20 cellular contexts compared by ENCODE assay signal in genomic region chr18:51522821-51523220, GRCh38.
DNase-seq lines count a peak whose midpoint lies in the region; ATAC-seq and TF ChIP-seq lines count a peak whose summit lies in the region.
"Had no signal": no experiment of that assay in that cellular context is flagged by ENCODE, and none has a peak within 500 bp of the region (broad histone marks: within the 10 kb centered on the region; RNA-seq: fewer than 3 reads in every experiment).

No MANE protein-coding gene starts in this region.

- H2BK120ac ChIP-seq in trophoblast cell (ENCODE audit: insufficient read depth, low read length, poor library complexity) = no peak overlapping the region

- dilution Hi-C loops in mammary epithelial cell (cut with HindIII; ENCODE audit: low sequenced_read_pairs) = no loop called here

- CTCF ChIA-PET in mammary epithelial cell (lab: Charles Lee; ENCODE audit: low non-redundant PET) (interaction anchor here (0.7 kb wide), 1 partner anchor 8 kb away, joined by 3 read pairs; no protein-coding TSS in a partner anchor), WTC11 (lab: Charles Lee) (no interaction called here)

- H3K27me3 ChIP-seq in mammary epithelial cell (ENCODE audit: insufficient read depth, low read length) = no peaks in the 10 kb centered on the region
- H3K27me3 ChIP-seq in breast epithelium = no peaks in the 10 kb centered on the region
- no peaks in the 10 kb centered on the region for H3K27me3 ChIP-seq in trophoblast cell (ENCODE audit: insufficient read depth, low read length)
- H3K27me3 ChIP-seq in lower lobe of right lung (ENCODE audit: low read depth) = no peaks in the 10 kb centered on the region
- H3K27me3 ChIP-seq in heart left ventricle = no peaks in the 10 kb centered on the region
- H3K27me3 ChIP-seq: BLaER1, Peyer's patch had no signal

- H4K8ac ChIP-seq in trophoblast cell (ENCODE audit: low read depth, low read length) = no peak overlapping the region

- no peaks in the 10 kb centered on the region for H3K79me2 ChIP-seq in mammary epithelial cell (ENCODE audit: insufficient read depth, low read length)
- no peaks in the 10 kb centered on the region for H3K79me2 ChIP-seq in trophoblast cell (ENCODE audit: control insufficient read depth, insufficient read depth, low read length, poor library complexity)

- H3K4me1 Mint-ChIP-seq in WTC11 = peaks cover 49% of the 10 kb centered on the region
- H3K4me1 Mint-ChIP-seq: CD4-positive, alpha-beta memory T cell had no signal

- no peak overlapping the region for H3K4me3 ChIP-seq in mammary epithelial cell (replicated peaks in 1 of 3; ENCODE audit: insufficient read depth in 1 of 3, low read depth in 2 of 3, low read length in 3 of 3)
- H3K4me3 ChIP-seq in breast epithelium = no peak overlapping the region
- no peak overlapping the region for H3K4me3 ChIP-seq in trophoblast cell (ENCODE audit: low read depth, low read length)
- no peak overlapping the region for H3K4me3 ChIP-seq in lower lobe of right lung
- no peak overlapping the region for H3K4me3 ChIP-seq in heart left ventricle
- H3K4me3 ChIP-seq: BLaER1, GM12878, Peyer's patch, SK-N-MC had no signal

- no peak overlapping the region for H4K12ac ChIP-seq in trophoblast cell (ENCODE audit: low read depth, low read length)

- no peak overlapping the region for H3K4ac ChIP-seq in trophoblast cell (ENCODE audit: low read depth, low read length)

- H2BK12ac ChIP-seq in trophoblast cell (ENCODE audit: low read length) = no peak overlapping the region

- TF ChIP-seq CTCF in mammary epithelial cell (conservative IDR thresholded peaks at IDR 0.05 in 1 of 2, IDR thresholded peaks at IDR 0.05 in 1 of 2; ENCODE audit: extremely low read depth in 1 of 2, insufficient read depth in 1 of 2, low read depth in 1 of 2, low read length in 2 of 2) (no peak), breast epithelium (IDR thresholded peaks at IDR 0.05) (no peak), WTC11 (IDR thresholded peaks at IDR 0.05) (no peak), lower lobe of right lung (IDR thresholded peaks at IDR 0.05) (no peak), heart left ventricle (IDR thresholded peaks at IDR 0.05) (no peak)

- intact Hi-C loops in mammary epithelial cell (cut with micrococcal nuclease) = loop anchor here (1.0 to 10.0 kb wide), 4 partner anchors 9 to 712 kb away; partner anchors contain the start of gene ELAC1
- intact Hi-C loops in breast epithelium (cut with DNase I; ENCODE audit: low total_unique reads) = no loop called here
- intact Hi-C loops in lower lobe of right lung (cut with DNase I) = no loop called here
- intact Hi-C loops in heart left ventricle (cut with DNase I) = no loop called here

- H3K9ac ChIP-seq in mammary epithelial cell (ENCODE audit: insufficient read depth, low read length) (no peak overlapping the region), trophoblast cell (ENCODE audit: low read length) (no peak overlapping the region)
- H3K9ac ChIP-seq: BLaER1 had no signal

- H2AK5ac ChIP-seq in trophoblast cell (ENCODE audit: low read length) = no peak overlapping the region

- ATAC-seq in WTC11 (no peak), lower lobe of right lung (no peak), heart left ventricle (no peak)
- ATAC-seq: GM12878 had no signal

- no peak overlapping the region for H3K14ac ChIP-seq in trophoblast cell (ENCODE audit: low read length)

- no TSS peak for BruUV-seq in mammary epithelial cell (replicated peaks; lab: Mats Ljungman, UMichigan)

- H3K79me1 ChIP-seq in trophoblast cell (ENCODE audit: low read length) = no peaks in the 10 kb centered on the region

- H3K36me3 Mint-ChIP-seq in WTC11 = no peaks in the 10 kb centered on the region
- H3K36me3 Mint-ChIP-seq: CD4-positive, alpha-beta memory T cell had no signal

- H3K27ac Mint-ChIP-seq in WTC11 = peak overlapping the region; percentile 22; the same call in 1 of the 2 replicates
- H3K27ac Mint-ChIP-seq: CD4-positive, alpha-beta memory T cell had no signal

- H4K91ac ChIP-seq in trophoblast cell (ENCODE audit: low read depth, low read length) = no peak overlapping the region

- H3K18ac ChIP-seq in trophoblast cell (ENCODE audit: low read length) = no peak overlapping the region

- no peak overlapping the region for H3K4me3 Mint-ChIP-seq in WTC11
- H3K4me3 Mint-ChIP-seq: CD4-positive, alpha-beta memory T cell had no signal

- WGBS in mammary epithelial cell (ENCODE audit: low coverage, missing lambda C conversion rate) = 67% methylated on average over 3 of the region's 3 CpGs
- no CpG with 5 or more reads among the region's 3 CpGs for WGBS in trophoblast cell (ENCODE audit: extremely low coverage, insufficient coverage, insufficient read length)
- WGBS in heart left ventricle, 4 donors = 82 to 86% (median 84%) methylated on average over 3 of the region's 3 CpGs

- no peak overlapping the region for H2BK5ac ChIP-seq in trophoblast cell (ENCODE audit: low read depth, low read length, poor library complexity)

- TF ChIP-seq POLR2A in breast epithelium (IDR thresholded peaks at IDR 0.05) (no peak), heart left ventricle (IDR thresholded peaks at IDR 0.05) (no peak)

- H3K36me3 ChIP-seq in mammary epithelial cell (ENCODE audit: insufficient read depth, low read length) (no peaks in the 10 kb centered on the region), breast epithelium (no peaks in the 10 kb centered on the region), trophoblast cell (ENCODE audit: control insufficient read depth in 1 of 2, insufficient read depth in 2 of 2, low read length in 2 of 2) (no peaks in the 10 kb centered on the region), lower lobe of right lung (no peaks in the 10 kb centered on the region), heart left ventricle (no peaks in the 10 kb centered on the region)
- H3K36me3 ChIP-seq: BLaER1, Peyer's patch had no signal

- H3K4me2 ChIP-seq in mammary epithelial cell (ENCODE audit: insufficient read depth, low read depth, low read length) = peak overlapping the region; percentile 48
- no peak overlapping the region for H3K4me2 ChIP-seq in trophoblast cell (ENCODE audit: low read length)
- H3K4me2 ChIP-seq: BLaER1 had no signal

- H3K27me3 Mint-ChIP-seq in WTC11 (ENCODE audit: low read depth) = no peaks in the 10 kb centered on the region
- H3K27me3 Mint-ChIP-seq: CD4-positive, alpha-beta memory T cell had no signal

- no peaks in the 10 kb centered on the region for H4K20me1 ChIP-seq in mammary epithelial cell (ENCODE audit: insufficient read depth, low read length)
- H4K20me1 ChIP-seq: BLaER1 had no signal

- POLR2A ChIA-PET in WTC11 (lab: Charles Lee) = no interaction called here

- peaks cover 8% of the 10 kb centered on the region for H3K9me3 Mint-ChIP-seq in WTC11
- H3K9me3 Mint-ChIP-seq: CD4-positive, alpha-beta memory T cell had no signal

- H2AFZ ChIP-seq in mammary epithelial cell (ENCODE audit: low read depth, low read length) = peak overlapping the region; percentile 53
- H2AFZ ChIP-seq in trophoblast cell (ENCODE audit: insufficient read depth, low read length, poor library complexity) = no peak overlapping the region

- peaks cover 80% of the 10 kb centered on the region for H3K4me1 ChIP-seq in mammary epithelial cell (ENCODE audit: insufficient read depth, low read length)
- H3K4me1 ChIP-seq in breast epithelium = no peaks in the 10 kb centered on the region
- H3K4me1 ChIP-seq in trophoblast cell (ENCODE audit: control insufficient read depth in 1 of 2, insufficient read depth in 2 of 2, low read length in 2 of 2) = no peaks in the 10 kb centered on the region
- no peaks in the 10 kb centered on the region for H3K4me1 ChIP-seq in lower lobe of right lung
- H3K4me1 ChIP-seq in heart left ventricle = no peaks in the 10 kb centered on the region
- H3K4me1 ChIP-seq: BLaER1, Peyer's patch had no signal

- H3K23ac ChIP-seq in trophoblast cell (ENCODE audit: low read length) = no peak overlapping the region

- in situ Hi-C loops in mammary epithelial cell (cut with MboI; ENCODE audit: low sequenced_read_pairs in 2 of 2) = no loop called here

- H3K27ac ChIP-seq in mammary epithelial cell (ENCODE audit: insufficient read depth, low read depth, low read length) (peak overlapping the region; percentile 76), breast epithelium (no peak overlapping the region), epithelial cell of prostate (peak overlapping the region; percentile 84), trophoblast cell (ENCODE audit: low read depth, low read length) (no peak overlapping the region), lower lobe of right lung (no peak overlapping the region), heart left ventricle (no peak overlapping the region)
- H3K27ac ChIP-seq: BLaER1, Peyer's patch, SK-N-MC had no signal

- DNase-seq in mammary epithelial cell (peak; percentile 87), breast epithelium (ENCODE audit: low spot score in 2 of 2) (no peak), WTC11 (ENCODE audit: low spot score) (no peak), epithelial cell of prostate (ENCODE audit: low read depth, low spot score) (peak; percentile 51), trophoblast cell (peak; percentile 55 to 68), lower lobe of right lung (no peak), heart left ventricle (no peak)
- DNase-seq in activated CD4-positive, alpha-beta T cell treated with anti-CD3 and anti-CD28 coated beads for 1 hour = no peak
- DNase-seq: 8988T; CD4-positive, alpha-beta memory T cell; DMS153; MM.1S; NCI-H1092 treated with DMSO at 0.1 percent for 48 hours; NCI-H2081 treated with DMSO at 0.1 percent for 48 hours; NK-92 treated with Interleukin-12 subunit alpha and Interleukin-12 subunit beta, amount 100 ng/mL, for 24 hours; Peyer's patch; SHP77 had no signal

- no peaks in the 10 kb centered on the region for H3K9me3 ChIP-seq in mammary epithelial cell (replicated peaks; ENCODE audit: insufficient read depth, low read length)
- no peaks in the 10 kb centered on the region for H3K9me3 ChIP-seq in breast epithelium
- H3K9me3 ChIP-seq in trophoblast cell (ENCODE audit: insufficient read depth, low read depth, low read length) = no peaks in the 10 kb centered on the region
- no peaks in the 10 kb centered on the region for H3K9me3 ChIP-seq in lower lobe of right lung
- no peaks in the 10 kb centered on the region for H3K9me3 ChIP-seq in heart left ventricle
- H3K9me3 ChIP-seq: BLaER1, Peyer's patch had no signal

Comparison
In these comparisons a context has a peak if more than half of its experiments do, and no peak if none do; other contexts are left out.
1. DNase-seq: peak in mammary epithelial cell (single experiment), epithelial cell of prostate (single experiment) and trophoblast cell (2 of 2); none in breast epithelium (0 of 2), WTC11 (single experiment), lower lobe of right lung (single experiment), activated CD4-positive, alpha-beta T cell treated with anti-CD3 and anti-CD28 coated beads for 1 hour (single experiment) and heart left ventricle (0 of 5).
2. H3K27ac ChIP-seq: peak in mammary epithelial cell (single experiment) and epithelial cell of prostate (single experiment); none in breast epithelium (0 of 2), trophoblast cell (single experiment), lower lobe of right lung (single experiment) and heart left ventricle (0 of 12).